Comparison of ENCODE assay signal across 32 cellular contexts in the genomic region with DNA sequence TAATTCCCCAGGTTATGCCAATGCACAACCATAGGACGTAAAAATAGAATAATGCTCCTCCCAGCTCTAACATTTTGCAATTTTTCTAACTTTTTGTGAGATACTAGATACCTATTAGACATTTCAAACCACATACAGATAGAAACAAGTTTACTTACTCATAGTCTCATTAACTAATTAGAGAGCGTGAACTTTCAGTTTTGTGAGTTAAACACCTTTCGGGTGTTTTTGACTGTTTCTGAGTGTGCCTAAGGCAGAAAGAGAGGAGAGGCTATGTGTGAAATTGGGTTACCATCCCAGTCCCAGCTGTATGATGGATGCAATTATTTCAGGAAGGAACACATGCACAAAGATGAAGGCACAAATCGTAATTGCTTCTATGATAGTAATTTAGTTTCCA.
"Had no signal": no experiment of that assay in that cellular context is flagged by ENCODE, and none has a peak within 500 bp of the region (broad histone marks: within the 10 kb centered on the region; RNA-seq: fewer than 3 reads in every experiment).

No MANE protein-coding gene starts in this region.

- H3K9ac ChIP-seq: SK-N-SH had no signal

- H3K4me2 ChIP-seq: PC-9, SK-N-SH had no signal

- ATAC-seq: Panc1, Right ventricle myocardium inferior had no signal

- H3K27ac ChIP-seq: PC-9, RWPE1, SJSA1 had no signal

- H3K4me1 ChIP-seq: SJSA1 had no signal

- H3K9me3 ChIP-seq: MG63, SJSA1, SK-N-SH had no signal

- H3K27me3 ChIP-seq: MG63, SJSA1 had no signal

- H3K4me3 ChIP-seq: MG63, PC-9, SJSA1 had no signal

- H3K36me3 ChIP-seq: MG63, SJSA1 had no signal

- H2AFZ ChIP-seq: PC-9 had no signal

- DNase-seq: Kasumi-1, MG63, NCI-H1048, NCI-H1092 treated with DMSO at 0.1 percent for 48 hours, NCI-H1105 treated with DMSO at 0.1 percent for 48 hours, NCI-H1417, NCI-H1436, NCI-H146, NCI-H1694, NCI-H187, NCI-H1930, NCI-H2029 treated with DMSO at 0.1 percent for 48 hours, NCI-H2081 treated with DMSO at 0.1 percent for 48 hours, NCI-H2107, NCI-H2171, NCI-H226, NCI-H446 treated with DMSO at 0.1 percent for 48 hours, NCI-H510A, NCI-H524, NCI-H526, NCI-H69, NCI-H748 treated with DMSO at 0.1 percent for 48 hours, NCI-H82, PC-9, SHP77, SIG-M5, SK-N-SH, SW 1271 had no signal
